Comparison of ENCODE assay signal across 8 cellular contexts in genomic region chr15:99703603-99704443, GRCh38. TPM values are rescaled to one million over a fixed set of nuclear protein-coding genes. Genes with fewer than 3 reads are reported as not detected.
DNase-seq lines count a peak whose midpoint lies in the region; ATAC-seq and TF ChIP-seq lines count a peak whose summit lies in the region.

No MANE protein-coding gene starts in this region.

- POLR2A ChIA-PET in activated CD4-positive, alpha-beta T cell treated with anti-CD3 and anti-CD28 coated beads, Interleukin-2, amount 10 ng/mL, durations not matched to agents 7 days and 5 days (lab: Charles Lee): interaction anchor here (1.6 kb wide), 1 partner anchor 136 kb away, joined by 5 read pairs; no protein-coding TSS in a partner anchor

- no peak overlapping the region for H2AFZ ChIP-seq in GM23338

- H3K4me3 ChIP-seq in GM23338 (no peak overlapping the region), LNCaP clone FGC (ENCODE audit: low read depth, low read length) (no peak overlapping the region)

- H3K9me2 ChIP-seq in GM23338 (ENCODE audit: insufficient read depth): no peaks in the 10 kb centered on the region

- no peak overlapping the region for H3K4me2 ChIP-seq in GM23338

- CTCF ChIA-PET in activated CD4-positive, alpha-beta T cell treated with anti-CD3 and anti-CD28 coated beads, Interleukin-2, amount 10 ng/mL, durations not matched to agents 7 days and 5 days (lab: Charles Lee): interaction anchor here (0.7 to 2.4 kb wide), 30 partner anchors 8 to 605 kb away, joined by 3 to 17 read pairs (median 4); partner anchors contain the start of genes LRRC28, LYSMD4 and MEF2A

- peaks cover 46% of the 10 kb centered on the region for H3K4me1 Mint-ChIP-seq in activated CD4-positive, alpha-beta T cell treated with anti-CD3 and anti-CD28 coated beads, Interleukin-2, amount 10 ng/mL, durations not matched to agents 7 days and 5 days
- H3K4me1 Mint-ChIP-seq in GM23338: peaks cover 20% of the 10 kb centered on the region; the same call in 2 of the 3 replicates
- H3K4me1 Mint-ChIP-seq in activated T-helper 17 cell treated with anti-CD3 and anti-CD28 coated beads, Interleukin-2, amount 50 U/mL, for 72 hours: peaks cover 10% of the 10 kb centered on the region
- peaks cover 21% of the 10 kb centered on the region for H3K4me1 Mint-ChIP-seq in glutamatergic neuron (ENCODE audit: low read depth, unreplicated experiment)

- H3K36me3 ChIP-seq in GM23338 (ENCODE audit: insufficient read depth): no peaks in the 10 kb centered on the region

- H3K79me2 ChIP-seq in GM23338 (replicated peaks; ENCODE audit: insufficient read depth): no peaks in the 10 kb centered on the region

- peak; percentile 34 to 65 for TF ChIP-seq CTCF in GM23338 (conservative IDR thresholded peaks at IDR 0.05; ENCODE audit: low read depth in 2 of 2)
- peak; percentile 59 for TF ChIP-seq CTCF in LNCaP clone FGC (IDR thresholded peaks at IDR 0.05; ENCODE audit: control insufficient read depth, extremely low read depth, insufficient read depth)
- TF ChIP-seq CTCF in glutamatergic neuron (IDR thresholded peaks at IDR 0.05; ENCODE audit: partially characterized antibody, unreplicated experiment): peak; percentile 50

- H3K27me3 ChIP-seq in GM23338 (ENCODE audit: insufficient read depth): no peaks in the 10 kb centered on the region

- H4K20me1 ChIP-seq in GM23338 (replicated peaks; ENCODE audit: insufficient read depth): no peaks in the 10 kb centered on the region; the same call in 1 of the 2 replicates

- peaks cover 9% of the 10 kb centered on the region; the same call in 1 of the 2 replicates for H3K4me1 ChIP-seq in GM23338 (ENCODE audit: insufficient read depth)

- peaks cover 10% of the 10 kb centered on the region for H3K36me3 Mint-ChIP-seq in activated CD4-positive, alpha-beta T cell treated with anti-CD3 and anti-CD28 coated beads, Interleukin-2, amount 10 ng/mL, durations not matched to agents 7 days and 5 days (ENCODE audit: low read depth)
- no peaks in the 10 kb centered on the region for H3K36me3 Mint-ChIP-seq in GM23338 (ENCODE audit: low read depth)
- peaks cover 1% of the 10 kb centered on the region for H3K36me3 Mint-ChIP-seq in activated T-helper 17 cell treated with anti-CD3 and anti-CD28 coated beads, Interleukin-2, amount 50 U/mL, for 72 hours (ENCODE audit: low read depth)
- peaks cover 4% of the 10 kb centered on the region for H3K36me3 Mint-ChIP-seq in glutamatergic neuron (ENCODE audit: unreplicated experiment)

- H3K9me3 Mint-ChIP-seq in activated CD4-positive, alpha-beta T cell treated with anti-CD3 and anti-CD28 coated beads, Interleukin-2, amount 10 ng/mL, durations not matched to agents 7 days and 5 days: no peaks in the 10 kb centered on the region
- no peaks in the 10 kb centered on the region for H3K9me3 Mint-ChIP-seq in GM23338
- no peaks in the 10 kb centered on the region for H3K9me3 Mint-ChIP-seq in activated T-helper 17 cell treated with anti-CD3 and anti-CD28 coated beads, Interleukin-2, amount 50 U/mL, for 72 hours
- H3K9me3 Mint-ChIP-seq in glutamatergic neuron (ENCODE audit: unreplicated experiment): no peaks in the 10 kb centered on the region

- peak overlapping the region; percentile 28 for H3K27ac ChIP-seq in GM23338 (ENCODE audit: low read depth)

- ATAC-seq in GM23338: peak; percentile 64
- peak; percentile 47 for ATAC-seq in activated T-helper 17 cell treated with anti-CD3 and anti-CD28 coated beads, Interleukin-2, amount 50 U/mL, for 72 hours (replicated peaks)

- H3F3A ChIP-seq in GM23338 (replicated peaks; ENCODE audit: low read depth): no peaks in the 10 kb centered on the region

- no peak overlapping the region for H3K4me3 Mint-ChIP-seq in activated CD4-positive, alpha-beta T cell treated with anti-CD3 and anti-CD28 coated beads, Interleukin-2, amount 10 ng/mL, durations not matched to agents 7 days and 5 days
- H3K4me3 Mint-ChIP-seq in GM23338 (no peak overlapping the region), glutamatergic neuron (ENCODE audit: unreplicated experiment) (no peak overlapping the region)
- no peak overlapping the region for H3K4me3 Mint-ChIP-seq in activated T-helper 17 cell treated with anti-CD3 and anti-CD28 coated beads, Interleukin-2, amount 50 U/mL, for 72 hours

- no peaks in the 10 kb centered on the region for H3K27me3 Mint-ChIP-seq in activated CD4-positive, alpha-beta T cell treated with anti-CD3 and anti-CD28 coated beads, Interleukin-2, amount 10 ng/mL, durations not matched to agents 7 days and 5 days
- H3K27me3 Mint-ChIP-seq in GM23338 (ENCODE audit: insufficient read depth, low read depth, poor library complexity) (peaks cover 3% of the 10 kb centered on the region), glutamatergic neuron (ENCODE audit: unreplicated experiment) (no peaks in the 10 kb centered on the region)
- no peaks in the 10 kb centered on the region for H3K27me3 Mint-ChIP-seq in activated T-helper 17 cell treated with anti-CD3 and anti-CD28 coated beads, Interleukin-2, amount 50 U/mL, for 72 hours

- peak overlapping the region; percentile 4 for H3K27ac Mint-ChIP-seq in activated CD4-positive, alpha-beta T cell treated with anti-CD3 and anti-CD28 coated beads, Interleukin-2, amount 10 ng/mL, durations not matched to agents 7 days and 5 days
- H3K27ac Mint-ChIP-seq in GM23338 (peak overlapping the region; percentile 85), glutamatergic neuron (ENCODE audit: unreplicated experiment) (peak overlapping the region; percentile 6)
- H3K27ac Mint-ChIP-seq in activated T-helper 17 cell treated with anti-CD3 and anti-CD28 coated beads, Interleukin-2, amount 50 U/mL, for 72 hours: peak overlapping the region; percentile 36

- peak; percentile 32 for DNase-seq in activated CD4-positive, alpha-beta T cell treated with anti-CD3 and anti-CD28 coated beads, Interleukin-2, amount 10 ng/mL, durations not matched to agents 7 days and 5 days
- DNase-seq in activated CD4-positive, alpha-beta T cell treated with anti-CD3 and anti-CD28 coated beads for 1 hour: no peak
- DNase-seq in GM23338 (ENCODE audit: low spot score): peak; percentile 81
- peak; percentile 72 for DNase-seq in LNCaP clone FGC (ENCODE audit: low read depth)
- no peak for DNase-seq in glutamatergic neuron
- DNase-seq in renal cortical epithelial cell (ENCODE audit: low read depth): peak; percentile 88
- DNase-seq in effector CD8-positive, alpha-beta T cell (lab: John Stamatoyannopoulos, UW): no peak

TF ChIP-seq in GM23338, 12 proteins besides CTCF, POLR2A, EP300 and RAD21:
- TF ChIP-seq NANOG (IDR thresholded peaks at IDR 0.05; ENCODE audit: borderline replicate concordance) (no peak), ZNF114 (CRISPR knock-in tag; IDR thresholded peaks at IDR 0.05) (no peak), REST (IDR thresholded peaks at IDR 0.05; ENCODE audit: unreplicated experiment) (no peak)
TF ChIP-seq in GM23338: peak in this region for 0.

RNA-seq across cellular contexts. Expression of gene LYSMD4, which starts 29.4 kb away (rescaled TPM):
- 10 to 100 TPM; 10.9 to 11.1 TPM for total RNA-seq in activated CD4-positive, alpha-beta T cell treated with anti-CD3 and anti-CD28 coated beads, Interleukin-2, amount 10 ng/mL, durations not matched to agents 7 days and 5 days
- 20.9 and 23.8 TPM in 2 replicates for total RNA-seq in GM23338 (2014; rRNA removed; shearing (Covaris generic))
- polyA plus RNA-seq in GM23338 (2016; fragmentation: Nextera tagmentation; extraction: Ambion mirVana): 7.5 and 9.8 TPM in 2 replicates
- total RNA-seq in activated T-helper 17 cell treated with anti-CD3 and anti-CD28 coated beads, Interleukin-2, amount 50 U/mL, for 72 hours: 1 to 10 TPM; 3.7 to 4.2 TPM
- total RNA-seq in glutamatergic neuron (ENCODE audit: unreplicated experiment) (49.8 TPM), renal cortical epithelial cell (8.8 and 9.2 TPM in 2 replicates)

Comparison
In these comparisons a context has a peak if more than half of its experiments do, and no peak if none do; other contexts are left out.
1. DNase-seq: peak in activated CD4-positive, alpha-beta T cell treated with anti-CD3 and anti-CD28 coated beads, Interleukin-2, amount 10 ng/mL, durations not matched to agents 7 days and 5 days (single experiment), GM23338 (single experiment), LNCaP clone FGC (single experiment) and renal cortical epithelial cell (single experiment); none in activated CD4-positive, alpha-beta T cell treated with anti-CD3 and anti-CD28 coated beads for 1 hour (single experiment), glutamatergic neuron (single experiment) and effector CD8-positive, alpha-beta T cell (single experiment).
2. H3K27ac Mint-ChIP-seq: peak in every context shown above with its lines; median percentile 85 in GM23338; 36 in activated T-helper 17 cell treated with anti-CD3 and anti-CD28 coated beads, Interleukin-2, amount 50 U/mL, for 72 hours; 6 in glutamatergic neuron; 4 in activated CD4-positive, alpha-beta T cell treated with anti-CD3 and anti-CD28 coated beads, Interleukin-2, amount 10 ng/mL, durations not matched to agents 7 days and 5 days.
3. Peak in every context shown above with its lines, with median percentiles within 50 percentile points of each other: CTCF ChIP-seq.